22 cellular contexts compared by ENCODE assay signal in the genomic region with DNA sequence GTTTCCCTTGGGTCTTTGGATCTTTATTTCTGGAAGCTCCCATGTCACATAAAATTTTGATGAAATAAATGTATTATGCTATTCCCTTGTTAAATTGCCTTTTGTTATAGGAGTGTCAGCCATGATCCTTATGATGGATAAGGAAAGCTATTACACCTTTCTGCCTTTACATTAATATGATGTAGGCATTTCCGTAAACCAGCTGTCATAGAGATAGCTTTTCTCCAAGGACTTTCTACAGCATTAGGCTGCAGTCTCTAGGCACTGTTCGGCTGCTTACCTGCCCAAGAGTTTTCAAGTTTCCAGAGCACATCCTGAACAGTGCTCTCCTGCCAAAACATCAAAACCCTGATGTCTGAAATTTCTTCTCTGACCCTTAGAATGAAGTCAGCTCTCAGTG.
"Had no signal": no experiment of that assay in that cellular context is flagged by ENCODE, and none has a peak within 500 bp of the region (broad histone marks: within the 10 kb centered on the region; RNA-seq: fewer than 3 reads in every experiment).

No MANE protein-coding gene starts in this region.

- H3K27ac ChIP-seq: adrenal gland, ascending aorta, coronary artery, esophagus squamous epithelium, gastrocnemius medialis, neutrophil, pancreas, tibial nerve, WERI-Rb-1 had no signal

- H3K36me3 Mint-ChIP-seq: activated naive CD8-positive, alpha-beta T cell; memory B cell; naive thymus-derived CD4-positive, alpha-beta T cell had no signal

- H3K27me3 ChIP-seq: adrenal gland, ascending aorta, esophagus squamous epithelium, gastrocnemius medialis, neutrophil, pancreas, tibial nerve had no signal

- FAIRE-seq: pancreas had no signal

- H3K4me3 ChIP-seq: adrenal gland, ascending aorta, coronary artery, esophagus squamous epithelium, gastrocnemius medialis, pancreas, tibial nerve had no signal

- H3K27ac Mint-ChIP-seq: activated CD4-positive, alpha-beta T cell treated with anti-CD3 and anti-CD28 coated beads, Interleukin-2, amount 10 ng/mL, durations not matched to agents 7 days and 5 days; activated naive CD8-positive, alpha-beta T cell; activated T-helper 17 cell treated with anti-CD3 and anti-CD28 coated beads, Interleukin-2, amount 50 U/mL, for 72 hours; memory B cell; naive thymus-derived CD4-positive, alpha-beta T cell; stimulated activated naive CD8-positive, alpha-beta T cell treated with anti-CD3 and anti-CD28 coated beads, Interleukin-15, Interleukin-2, amounts not matched to agents 100 ng/mL and 50 ng/mL, for 24 hours had no signal

- H3K27me3 Mint-ChIP-seq: activated CD4-positive, alpha-beta T cell treated with anti-CD3 and anti-CD28 coated beads, Interleukin-2, amount 10 ng/mL, durations not matched to agents 7 days and 5 days; activated T-helper 17 cell treated with anti-CD3 and anti-CD28 coated beads, Interleukin-2, amount 50 U/mL, for 72 hours; memory B cell had no signal

- H3K9me3 ChIP-seq: adrenal gland, ascending aorta, esophagus squamous epithelium, gastrocnemius medialis, neutrophil, pancreas, tibial nerve had no signal

- H3K4me3 Mint-ChIP-seq: activated CD4-positive, alpha-beta T cell treated with anti-CD3 and anti-CD28 coated beads, Interleukin-2, amount 10 ng/mL, durations not matched to agents 7 days and 5 days; activated naive CD8-positive, alpha-beta T cell; activated T-helper 17 cell treated with anti-CD3 and anti-CD28 coated beads, Interleukin-2, amount 50 U/mL, for 72 hours; memory B cell; naive thymus-derived CD4-positive, alpha-beta T cell; stimulated activated naive CD8-positive, alpha-beta T cell treated with anti-CD3 and anti-CD28 coated beads, Interleukin-15, Interleukin-2, amounts not matched to agents 100 ng/mL and 50 ng/mL, for 24 hours had no signal

- H3K36me3 ChIP-seq: adrenal gland, ascending aorta, esophagus squamous epithelium, gastrocnemius medialis, neutrophil, pancreas, tibial nerve, WERI-Rb-1 had no signal

- H3K9me3 Mint-ChIP-seq: activated CD4-positive, alpha-beta T cell treated with anti-CD3 and anti-CD28 coated beads, Interleukin-2, amount 10 ng/mL, durations not matched to agents 7 days and 5 days; activated T-helper 17 cell treated with anti-CD3 and anti-CD28 coated beads, Interleukin-2, amount 50 U/mL, for 72 hours; memory B cell; stimulated activated naive CD8-positive, alpha-beta T cell treated with anti-CD3 and anti-CD28 coated beads, Interleukin-15, Interleukin-2, amounts not matched to agents 100 ng/mL and 50 ng/mL, for 24 hours had no signal

- H3K4me1 Mint-ChIP-seq: activated CD4-positive, alpha-beta T cell treated with anti-CD3 and anti-CD28 coated beads, Interleukin-2, amount 10 ng/mL, durations not matched to agents 7 days and 5 days; activated T-helper 17 cell treated with anti-CD3 and anti-CD28 coated beads, Interleukin-2, amount 50 U/mL, for 72 hours; memory B cell; naive thymus-derived CD4-positive, alpha-beta T cell had no signal

- DNase-seq: activated CD4-positive, alpha-beta T cell treated with anti-CD3 and anti-CD28 coated beads, Interleukin-2, amount 10 ng/mL, durations not matched to agents 7 days and 5 days; activated CD4-positive, CD25-positive, alpha-beta regulatory T cell treated with anti-CD3 and anti-CD28 coated beads, Interleukin-2, amount 50 U/mL, for 72 hours; activated T-cell treated with anti-CD3 and anti-CD28 coated beads, Interleukin-2, amount 50 U/mL, for 1 hour; adrenal gland; esophagus squamous epithelium; gastrocnemius medialis; left cardiac atrium; pancreas; right cardiac atrium; stimulated activated CD4-positive, alpha-beta T cell treated with anti-CD3 and anti-CD28 coated beads, Interleukin-12 subunit alpha, Interleukin-12 subunit beta, amount 100 ng/mL, for 4 hours; stimulated activated CD4-positive, alpha-beta T cell treated with anti-CD3 and anti-CD28 coated beads, Interleukin-4, amount 100 ng/mL, for 4 hours; substantia nigra; WERI-Rb-1 had no signal

- H3K4me1 ChIP-seq: adrenal gland, ascending aorta, esophagus squamous epithelium, gastrocnemius medialis, pancreas had no signal

- ATAC-seq: activated T-helper 17 cell treated with anti-CD3 and anti-CD28 coated beads, Interleukin-2, amount 50 U/mL, for 72 hours; gastrocnemius medialis; left cardiac atrium; naive thymus-derived CD4-positive, alpha-beta T cell; pancreas; right cardiac atrium had no signal
